1 cellular context compared by ENCODE assay signal in the genomic region with DNA sequence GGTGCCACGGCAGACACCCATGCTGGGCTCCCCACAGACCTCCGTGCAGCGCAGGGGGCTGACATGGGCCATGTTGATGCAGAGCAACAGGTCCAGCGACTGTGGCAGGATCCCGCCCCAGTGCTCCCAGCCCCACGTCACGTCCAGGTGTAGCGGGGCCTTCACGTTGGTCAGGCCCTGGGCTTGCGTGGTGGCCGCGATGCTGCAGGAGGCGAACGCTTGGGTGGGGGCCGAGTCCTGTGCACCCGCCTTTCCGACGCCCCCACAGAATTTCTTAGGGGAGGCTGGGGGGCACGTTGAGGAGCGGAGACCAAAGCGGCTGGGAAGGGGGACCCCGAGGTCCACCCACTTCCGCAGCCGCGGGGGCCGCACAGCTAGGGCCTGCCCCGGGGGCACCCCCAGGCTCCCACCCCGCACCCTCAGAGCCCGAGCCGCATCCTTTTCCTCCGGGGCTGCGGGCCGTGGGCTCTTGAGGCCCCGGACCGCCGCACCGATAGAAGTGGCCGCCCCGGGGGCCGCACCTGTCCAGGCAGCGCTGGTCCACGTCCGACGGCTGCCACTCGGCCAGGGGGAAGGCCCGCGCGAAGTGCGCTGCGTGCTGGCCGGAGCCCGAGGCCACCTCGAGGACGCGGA.
A peak's percentile ranks its signal among the peaks of the same experiment; 100 is the strongest.
TF ChIP-seq lines count a peak whose summit lies in the region.

No MANE protein-coding gene starts in this region.

TF ChIP-seq in K562, 482 proteins besides CTCF, POLR2A, EP300 and RAD21 (continued from another document):
- 0 out of 2 replicates have a peak, but pooled peaks have one; percentile 60 for TF ChIP-seq SUPT5H (IDR thresholded peaks at IDR 0.05)
- TF ChIP-seq, protein P1, sequence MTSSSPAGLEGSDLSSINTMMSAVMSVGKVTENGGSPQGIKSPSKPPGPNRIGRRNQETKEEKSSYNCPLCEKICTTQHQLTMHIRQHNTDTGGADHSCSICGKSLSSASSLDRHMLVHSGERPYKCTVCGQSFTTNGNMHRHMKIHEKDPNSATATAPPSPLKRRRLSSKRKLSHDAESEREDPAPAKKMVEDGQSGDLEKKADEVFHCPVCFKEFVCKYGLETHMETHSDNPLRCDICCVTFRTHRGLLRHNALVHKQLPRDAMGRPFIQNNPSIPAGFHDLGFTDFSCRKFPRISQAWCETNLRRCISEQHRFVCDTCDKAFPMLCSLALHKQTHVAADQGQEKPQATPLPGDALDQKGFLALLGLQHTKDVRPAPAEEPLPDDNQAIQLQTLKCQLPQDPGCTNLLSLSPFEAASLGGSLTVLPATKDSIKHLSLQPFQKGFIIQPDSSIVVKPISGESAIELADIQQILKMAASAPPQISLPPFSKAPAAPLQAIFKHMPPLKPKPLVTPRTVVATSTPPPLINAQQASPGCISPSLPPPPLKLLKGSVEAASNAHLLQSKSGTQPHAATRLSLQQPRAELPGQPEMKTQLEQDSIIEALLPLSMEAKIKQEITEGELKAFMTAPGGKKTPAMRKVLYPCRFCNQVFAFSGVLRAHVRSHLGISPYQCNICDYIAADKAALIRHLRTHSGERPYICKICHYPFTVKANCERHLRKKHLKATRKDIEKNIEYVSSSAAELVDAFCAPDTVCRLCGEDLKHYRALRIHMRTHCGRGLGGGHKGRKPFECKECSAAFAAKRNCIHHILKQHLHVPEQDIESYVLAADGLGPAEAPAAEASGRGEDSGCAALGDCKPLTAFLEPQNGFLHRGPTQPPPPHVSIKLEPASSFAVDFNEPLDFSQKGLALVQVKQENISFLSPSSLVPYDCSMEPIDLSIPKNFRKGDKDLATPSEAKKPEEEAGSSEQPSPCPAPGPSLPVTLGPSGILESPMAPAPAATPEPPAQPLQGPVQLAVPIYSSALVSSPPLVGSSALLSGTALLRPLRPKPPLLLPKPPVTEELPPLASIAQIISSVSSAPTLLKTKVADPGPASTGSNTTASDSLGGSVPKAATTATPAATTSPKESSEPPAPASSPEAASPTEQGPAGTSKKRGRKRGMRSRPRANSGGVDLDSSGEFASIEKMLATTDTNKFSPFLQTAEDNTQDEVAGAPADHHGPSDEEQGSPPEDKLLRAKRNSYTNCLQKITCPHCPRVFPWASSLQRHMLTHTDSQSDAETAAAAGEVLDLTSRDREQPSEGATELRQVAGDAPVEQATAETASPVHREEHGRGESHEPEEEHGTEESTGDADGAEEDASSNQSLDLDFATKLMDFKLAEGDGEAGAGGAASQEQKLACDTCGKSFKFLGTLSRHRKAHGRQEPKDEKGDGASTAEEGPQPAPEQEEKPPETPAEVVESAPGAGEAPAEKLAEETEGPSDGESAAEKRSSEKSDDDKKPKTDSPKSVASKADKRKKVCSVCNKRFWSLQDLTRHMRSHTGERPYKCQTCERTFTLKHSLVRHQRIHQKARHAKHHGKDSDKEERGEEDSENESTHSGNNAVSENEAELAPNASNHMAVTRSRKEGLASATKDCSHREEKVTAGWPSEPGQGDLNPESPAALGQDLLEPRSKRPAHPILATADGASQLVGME (CRISPR knock-in tag; IDR thresholded peaks at IDR 0.05) = no peak
- TF ChIP-seq ZNF79 (CRISPR knock-in tag; IDR thresholded peaks at IDR 0.05; ENCODE audit: low read depth) = no peak
- no peak; the same call in 1 of the 2 replicates for TF ChIP-seq ZNF431 (CRISPR knock-in tag; IDR thresholded peaks at IDR 0.05)
- 0 out of 2 replicates have a peak, but pooled peaks have one; percentile 9 for TF ChIP-seq CREM (IDR thresholded peaks at IDR 0.05; ENCODE audit: low read depth)
- TF ChIP-seq ZNF174 (CRISPR knock-in tag; IDR thresholded peaks at IDR 0.05) = no peak
- TF ChIP-seq ZSCAN32 (CRISPR knock-in tag; IDR thresholded peaks at IDR 0.05) = no peak
- TF ChIP-seq CREBBP (IDR thresholded peaks at IDR 0.05; ENCODE audit: low read depth, low read length) = no peak
- TF ChIP-seq, protein P2, sequence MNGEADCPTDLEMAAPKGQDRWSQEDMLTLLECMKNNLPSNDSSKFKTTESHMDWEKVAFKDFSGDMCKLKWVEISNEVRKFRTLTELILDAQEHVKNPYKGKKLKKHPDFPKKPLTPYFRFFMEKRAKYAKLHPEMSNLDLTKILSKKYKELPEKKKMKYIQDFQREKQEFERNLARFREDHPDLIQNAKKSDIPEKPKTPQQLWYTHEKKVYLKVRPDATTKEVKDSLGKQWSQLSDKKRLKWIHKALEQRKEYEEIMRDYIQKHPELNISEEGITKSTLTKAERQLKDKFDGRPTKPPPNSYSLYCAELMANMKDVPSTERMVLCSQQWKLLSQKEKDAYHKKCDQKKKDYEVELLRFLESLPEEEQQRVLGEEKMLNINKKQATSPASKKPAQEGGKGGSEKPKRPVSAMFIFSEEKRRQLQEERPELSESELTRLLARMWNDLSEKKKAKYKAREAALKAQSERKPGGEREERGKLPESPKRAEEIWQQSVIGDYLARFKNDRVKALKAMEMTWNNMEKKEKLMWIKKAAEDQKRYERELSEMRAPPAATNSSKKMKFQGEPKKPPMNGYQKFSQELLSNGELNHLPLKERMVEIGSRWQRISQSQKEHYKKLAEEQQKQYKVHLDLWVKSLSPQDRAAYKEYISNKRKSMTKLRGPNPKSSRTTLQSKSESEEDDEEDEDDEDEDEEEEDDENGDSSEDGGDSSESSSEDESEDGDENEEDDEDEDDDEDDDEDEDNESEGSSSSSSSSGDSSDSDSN (IDR thresholded peaks at IDR 0.05; ENCODE audit: borderline replicate concordance in 1 of 2, low read depth in 2 of 2, low read length in 2 of 2) = peak; percentile 60 to 81; a peak in 1 of 4 replicates
- TF ChIP-seq TEAD2 (tag; IDR thresholded peaks at IDR 0.05) = no peak
- TF ChIP-seq, protein P3, sequence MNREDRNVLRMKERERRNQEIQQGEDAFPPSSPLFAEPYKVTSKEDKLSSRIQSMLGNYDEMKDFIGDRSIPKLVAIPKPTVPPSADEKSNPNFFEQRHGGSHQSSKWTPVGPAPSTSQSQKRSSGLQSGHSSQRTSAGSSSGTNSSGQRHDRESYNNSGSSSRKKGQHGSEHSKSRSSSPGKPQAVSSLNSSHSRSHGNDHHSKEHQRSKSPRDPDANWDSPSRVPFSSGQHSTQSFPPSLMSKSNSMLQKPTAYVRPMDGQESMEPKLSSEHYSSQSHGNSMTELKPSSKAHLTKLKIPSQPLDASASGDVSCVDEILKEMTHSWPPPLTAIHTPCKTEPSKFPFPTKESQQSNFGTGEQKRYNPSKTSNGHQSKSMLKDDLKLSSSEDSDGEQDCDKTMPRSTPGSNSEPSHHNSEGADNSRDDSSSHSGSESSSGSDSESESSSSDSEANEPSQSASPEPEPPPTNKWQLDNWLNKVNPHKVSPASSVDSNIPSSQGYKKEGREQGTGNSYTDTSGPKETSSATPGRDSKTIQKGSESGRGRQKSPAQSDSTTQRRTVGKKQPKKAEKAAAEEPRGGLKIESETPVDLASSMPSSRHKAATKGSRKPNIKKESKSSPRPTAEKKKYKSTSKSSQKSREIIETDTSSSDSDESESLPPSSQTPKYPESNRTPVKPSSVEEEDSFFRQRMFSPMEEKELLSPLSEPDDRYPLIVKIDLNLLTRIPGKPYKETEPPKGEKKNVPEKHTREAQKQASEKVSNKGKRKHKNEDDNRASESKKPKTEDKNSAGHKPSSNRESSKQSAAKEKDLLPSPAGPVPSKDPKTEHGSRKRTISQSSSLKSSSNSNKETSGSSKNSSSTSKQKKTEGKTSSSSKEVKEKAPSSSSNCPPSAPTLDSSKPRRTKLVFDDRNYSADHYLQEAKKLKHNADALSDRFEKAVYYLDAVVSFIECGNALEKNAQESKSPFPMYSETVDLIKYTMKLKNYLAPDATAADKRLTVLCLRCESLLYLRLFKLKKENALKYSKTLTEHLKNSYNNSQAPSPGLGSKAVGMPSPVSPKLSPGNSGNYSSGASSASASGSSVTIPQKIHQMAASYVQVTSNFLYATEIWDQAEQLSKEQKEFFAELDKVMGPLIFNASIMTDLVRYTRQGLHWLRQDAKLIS (CRISPR knock-in tag; IDR thresholded peaks at IDR 0.05) = peak; percentile 88; the same call in 1 of the 2 replicates
- no peak; the same call in 1 of the 2 replicates for TF ChIP-seq NR1H2 (CRISPR knock-in tag; IDR thresholded peaks at IDR 0.05)
- 0 out of 2 replicates have a peak, but pooled peaks have one; percentile 67 for TF ChIP-seq NR3C1 (CRISPR knock-in tag; IDR thresholded peaks at IDR 0.05)
- TF ChIP-seq, protein P4, sequence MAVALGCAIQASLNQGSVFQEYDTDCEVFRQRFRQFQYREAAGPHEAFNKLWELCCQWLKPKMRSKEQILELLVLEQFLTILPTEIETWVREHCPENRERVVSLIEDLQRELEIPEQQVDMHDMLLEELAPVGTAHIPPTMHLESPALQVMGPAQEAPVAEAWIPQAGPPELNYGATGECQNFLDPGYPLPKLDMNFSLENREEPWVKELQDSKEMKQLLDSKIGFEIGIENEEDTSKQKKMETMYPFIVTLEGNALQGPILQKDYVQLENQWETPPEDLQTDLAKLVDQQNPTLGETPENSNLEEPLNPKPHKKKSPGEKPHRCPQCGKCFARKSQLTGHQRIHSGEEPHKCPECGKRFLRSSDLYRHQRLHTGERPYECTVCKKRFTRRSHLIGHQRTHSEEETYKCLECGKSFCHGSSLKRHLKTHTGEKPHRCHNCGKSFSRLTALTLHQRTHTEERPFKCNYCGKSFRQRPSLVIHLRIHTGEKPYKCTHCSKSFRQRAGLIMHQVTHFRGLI (CRISPR knock-in tag; IDR thresholded peaks at IDR 0.05) = no peak
- no peak for TF ChIP-seq TAF7 (tag; IDR thresholded peaks at IDR 0.05)
- 0 out of 2 replicates have a peak, but pooled peaks have one; percentile 55 for TF ChIP-seq ERF (CRISPR knock-in tag; IDR thresholded peaks at IDR 0.05)
- TF ChIP-seq ZFX (CRISPR knock-in tag; IDR thresholded peaks at IDR 0.05) = peak; percentile 93
- TF ChIP-seq, protein P5, sequence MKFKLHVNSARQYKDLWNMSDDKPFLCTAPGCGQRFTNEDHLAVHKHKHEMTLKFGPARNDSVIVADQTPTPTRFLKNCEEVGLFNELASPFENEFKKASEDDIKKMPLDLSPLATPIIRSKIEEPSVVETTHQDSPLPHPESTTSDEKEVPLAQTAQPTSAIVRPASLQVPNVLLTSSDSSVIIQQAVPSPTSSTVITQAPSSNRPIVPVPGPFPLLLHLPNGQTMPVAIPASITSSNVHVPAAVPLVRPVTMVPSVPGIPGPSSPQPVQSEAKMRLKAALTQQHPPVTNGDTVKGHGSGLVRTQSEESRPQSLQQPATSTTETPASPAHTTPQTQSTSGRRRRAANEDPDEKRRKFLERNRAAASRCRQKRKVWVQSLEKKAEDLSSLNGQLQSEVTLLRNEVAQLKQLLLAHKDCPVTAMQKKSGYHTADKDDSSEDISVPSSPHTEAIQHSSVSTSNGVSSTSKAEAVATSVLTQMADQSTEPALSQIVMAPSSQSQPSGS (CRISPR knock-in tag; IDR thresholded peaks at IDR 0.05) = 0 out of 2 replicates have a peak, but pooled peaks have one; percentile 34
- peak; percentile 59 for TF ChIP-seq RBBP5 (IDR thresholded peaks at IDR 0.05; ENCODE audit: borderline replicate concordance, insufficient read depth, low read length, poor library complexity, severe bottlenecking)
- TF ChIP-seq ZNF146 (CRISPR knock-in tag; IDR thresholded peaks at IDR 0.05; ENCODE audit: unreplicated experiment) = no peak
- TF ChIP-seq TFAM (CRISPR knock-in tag; conservative IDR thresholded peaks at IDR 0.05) = no peak
- TF ChIP-seq NR4A1 (CRISPR knock-in tag; IDR thresholded peaks at IDR 0.05) = peak; percentile 78
- no peak for TF ChIP-seq NR4A1 (tag; IDR thresholded peaks at IDR 0.05)
- no peak for TF ChIP-seq SRSF7 (optimal IDR thresholded peaks at IDR 0.05; ENCODE audit: low read depth, low read length)
- TF ChIP-seq, protein P6, sequence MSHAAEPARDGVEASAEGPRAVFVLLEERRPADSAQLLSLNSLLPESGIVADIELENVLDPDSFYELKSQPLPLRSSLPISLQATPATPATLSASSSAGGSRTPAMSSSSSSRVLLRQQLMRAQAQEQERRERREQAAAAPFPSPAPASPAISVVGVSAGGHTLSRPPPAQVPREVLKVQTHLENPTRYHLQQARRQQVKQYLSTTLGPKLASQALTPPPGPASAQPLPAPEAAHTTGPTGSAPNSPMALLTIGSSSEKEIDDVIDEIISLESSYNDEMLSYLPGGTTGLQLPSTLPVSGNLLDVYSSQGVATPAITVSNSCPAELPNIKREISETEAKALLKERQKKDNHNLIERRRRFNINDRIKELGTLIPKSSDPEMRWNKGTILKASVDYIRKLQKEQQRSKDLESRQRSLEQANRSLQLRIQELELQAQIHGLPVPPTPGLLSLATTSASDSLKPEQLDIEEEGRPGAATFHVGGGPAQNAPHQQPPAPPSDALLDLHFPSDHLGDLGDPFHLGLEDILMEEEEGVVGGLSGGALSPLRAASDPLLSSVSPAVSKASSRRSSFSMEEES (CRISPR knock-in tag; IDR thresholded peaks at IDR 0.05) = no peak
